ENCODE assay signal across 20 cellular contexts in the genomic region with DNA sequence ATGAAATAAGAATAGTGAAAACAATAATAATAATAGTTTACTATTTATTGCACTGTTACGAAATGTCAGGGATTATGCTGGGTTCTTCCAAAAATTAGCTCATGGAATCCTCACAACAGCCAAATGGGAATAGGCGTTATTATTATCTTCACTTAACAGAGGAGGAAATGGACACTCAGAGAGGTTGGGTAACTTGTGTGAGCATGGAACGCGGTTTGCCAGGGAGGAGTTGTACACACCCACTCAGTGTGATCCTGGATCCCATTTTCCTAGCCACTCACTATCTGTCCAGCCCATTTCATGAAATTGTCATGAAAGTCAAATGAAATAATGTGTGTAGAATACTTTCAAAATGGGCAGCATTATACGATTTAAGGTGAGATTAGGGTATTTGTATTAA. TPM values are rescaled to one million over a fixed set of nuclear protein-coding genes. Genes with fewer than 3 reads are reported as not detected.
DNase-seq lines count a peak whose midpoint lies in the region; ATAC-seq and TF ChIP-seq lines count a peak whose summit lies in the region.
"Had no signal": no experiment of that assay in that cellular context is flagged by ENCODE, and none has a peak within 500 bp of the region (broad histone marks: within the 10 kb centered on the region; RNA-seq: fewer than 3 reads in every experiment).

No MANE protein-coding gene starts in this region.

- H3K4me3 ChIP-seq in AG10803 (ENCODE audit: low read length): no peak overlapping the region
- H3K4me3 ChIP-seq: BLaER1 treated with 17β-estradiol and CSF1 and Interleukin-3, amounts not matched to agents 10 nM and 100 nM; PC-9 had no signal

- no peak for TF ChIP-seq CTCF in AG10803 (conservative IDR thresholded peaks at IDR 0.05; ENCODE audit: low read length)

- peak; percentile 2 for DNase-seq in 8988T
- DNase-seq in AG10803 (ENCODE audit: low read depth): peak; percentile 30
- DNase-seq in amniotic epithelial cell (ENCODE audit: low read depth): peak; percentile 16
- peak; percentile 24 for DNase-seq in mesenteric fat pad (ENCODE audit: low spot score)
- no peak for DNase-seq in RKO (ENCODE audit: low spot score)
- DNase-seq in stimulated activated CD4-positive, alpha-beta T cell treated with anti-CD3 and anti-CD28 coated beads, Interleukin-15, amount 100 ng/mL, for 24 hours: no peak
- DNase-seq: COR-L47, DMS153, H7, IMR-90, Kasumi-1, NCI-H1930, NCI-H2171, NCI-H446 treated with DMSO at 0.1 percent for 48 hours, NCI-H774, PC-9, SHP77 had no signal

- ATAC-seq in GM21717 (IDR thresholded peaks at IDR 0.05; ENCODE audit: unreplicated experiment) (no peak), HG03175 (IDR thresholded peaks at IDR 0.05; ENCODE audit: unreplicated experiment) (no peak)

RNA-seq across cellular contexts. Expression of a gene that starts 4.6 kb away (rescaled TPM):
- 43.9 TPM for total RNA-seq in mesenteric fat pad

RNA-seq across cellular contexts. Expression of a gene that starts 21.4 kb away (rescaled TPM):
- 277 TPM for total RNA-seq in mesenteric fat pad

RNA-seq across cellular contexts. Expression of a gene that starts 33.6 kb away (rescaled TPM):
- total RNA-seq in mesenteric fat pad: 0.51 TPM
- total RNA-seq: H7, IMR-90 had no signal

RNA-seq across cellular contexts. Expression of a gene that starts 46.5 kb away (rescaled TPM):
- total RNA-seq in mesenteric fat pad: 71.3 TPM

RNA-seq across cellular contexts. Expression of a gene that starts 56.9 kb away (rescaled TPM):
- 56.8 TPM for total RNA-seq in mesenteric fat pad

Comparison
In these comparisons a context has a peak if more than half of its experiments do, and no peak if none do; other contexts are left out.
1. DNase-seq: peak in 8988T (single experiment), AG10803 (single experiment), amniotic epithelial cell (single experiment) and mesenteric fat pad (single experiment); none in RKO (single experiment) and stimulated activated CD4-positive, alpha-beta T cell treated with anti-CD3 and anti-CD28 coated beads, Interleukin-15, amount 100 ng/mL, for 24 hours (single experiment).